ENCODE assay signal across 21 cellular contexts in genomic region chr11:40104941-40105550, GRCh38.
"Had no signal": no experiment of that assay in that cellular context is flagged by ENCODE, and none has a peak within 500 bp of the region (broad histone marks: within the 10 kb centered on the region; RNA-seq: fewer than 3 reads in every experiment).

No MANE protein-coding gene starts in this region.

- H3K4me3 Mint-ChIP-seq: naive B cell; nephron; stimulated activated naive B cell treated with anti-CD40 and anti-IgM and Interleukin-4, amounts not matched to agents 10 μg/mL and 1 μg/mL and 100 μg/mL, for 72 hours; stimulated activated naive CD8-positive, alpha-beta T cell treated with anti-CD3 and anti-CD28 coated beads, Interleukin-15, amount 100 ng/mL, for 72 hours had no signal

- H2AFZ ChIP-seq: hepatocyte had no signal

- H3K36me3 ChIP-seq: colonic mucosa, ovary, right atrium auricular region, sigmoid colon, tibial nerve had no signal

- H3K4me2 ChIP-seq: hepatocyte had no signal

- H3K27me3 Mint-ChIP-seq: naive B cell; stimulated activated naive B cell treated with anti-CD40 and anti-IgM and Interleukin-4, amounts not matched to agents 10 μg/mL and 1 μg/mL and 100 μg/mL, for 72 hours; stimulated activated naive CD8-positive, alpha-beta T cell treated with anti-CD3 and anti-CD28 coated beads, Interleukin-15, amount 100 ng/mL, for 72 hours had no signal

- H3K4me1 ChIP-seq: colonic mucosa, right atrium auricular region, sigmoid colon, testis, tibial nerve had no signal

- DNase-seq: colonic mucosa; dermis blood vessel endothelial cell; foreskin melanocyte; head of caudate nucleus; left colon; left ventricle myocardium superior; mesenchymal stem cell; naive B cell; ovary; sigmoid colon; stimulated activated CD4-positive, alpha-beta T cell treated with anti-CD3 and anti-CD28 coated beads, Interleukin-2, amount 100 ng/mL, for 24 hours; stimulated activated CD4-positive, alpha-beta T cell treated with anti-CD3 and anti-CD28 coated beads, Interleukin-4, amount 100 ng/mL, for 4 hours; stimulated activated naive B cell treated with anti-CD40 and anti-IgM and Interleukin-4, amounts not matched to agents 10 μg/mL and 1 μg/mL and 100 μg/mL, for 72 hours; stimulated activated naive CD8-positive, alpha-beta T cell treated with anti-CD3 and anti-CD28 coated beads, Interleukin-15, amount 100 ng/mL, for 72 hours; testis had no signal

- H3K27ac Mint-ChIP-seq: naive B cell; nephron; stimulated activated naive B cell treated with anti-CD40 and anti-IgM and Interleukin-4, amounts not matched to agents 10 μg/mL and 1 μg/mL and 100 μg/mL, for 72 hours; stimulated activated naive CD8-positive, alpha-beta T cell treated with anti-CD3 and anti-CD28 coated beads, Interleukin-15, amount 100 ng/mL, for 72 hours had no signal

- H3K9me3 ChIP-seq: colonic mucosa, ovary, sigmoid colon, testis had no signal

- ATAC-seq: left colon; left ventricle myocardium superior; stimulated activated naive B cell treated with anti-CD40 and anti-IgM and Interleukin-4, amounts not matched to agents 10 μg/mL and 1 μg/mL and 100 μg/mL, for 72 hours; stimulated activated naive CD8-positive, alpha-beta T cell treated with anti-CD3 and anti-CD28 coated beads, Interleukin-15, amount 100 ng/mL, for 72 hours had no signal

- H3K36me3 Mint-ChIP-seq: naive B cell; stimulated activated naive B cell treated with anti-CD40 and anti-IgM and Interleukin-4, amounts not matched to agents 10 μg/mL and 1 μg/mL and 100 μg/mL, for 72 hours had no signal

- H3K27me3 ChIP-seq: colonic mucosa, hepatocyte, ovary, right atrium auricular region, sigmoid colon, testis, tibial nerve had no signal

- H3K79me2 ChIP-seq: hepatocyte had no signal

- H3K4me1 Mint-ChIP-seq: naive B cell; stimulated activated naive CD8-positive, alpha-beta T cell treated with anti-CD3 and anti-CD28 coated beads, Interleukin-15, amount 100 ng/mL, for 72 hours had no signal

- H3K27ac ChIP-seq: colonic mucosa, hepatocyte, ovary, right atrium auricular region, sigmoid colon, skin epidermis, testis, tibial nerve had no signal

- H3K4me3 ChIP-seq: colonic mucosa, hepatocyte, lung, ovary, right atrium auricular region, sigmoid colon, skin epidermis, testis, tibial nerve had no signal
